Comparison of ENCODE assay signal across 30 cellular contexts in genomic region chr21:32843561-32843960, GRCh38.
"Had no signal": no experiment of that assay in that cellular context is flagged by ENCODE, and none has a peak within 500 bp of the region (broad histone marks: within the 10 kb centered on the region; RNA-seq: fewer than 3 reads in every experiment).

No MANE protein-coding gene starts in this region.

- H3K4me1 Mint-ChIP-seq: naive thymus-derived CD8-positive, alpha-beta T cell; nephron progenitor cell; neural crest cell; stimulated activated effector memory CD8-positive, alpha-beta T cell treated with anti-CD3 and anti-CD28 coated beads, Interleukin-12 subunit alpha, Interleukin-12 subunit beta, amount 100 ng/mL, for 72 hours; stimulated activated naive B cell treated with anti-CD40 and anti-IgM and Interleukin-4, amounts not matched to agents 10 μg/mL and 1 μg/mL and 100 μg/mL, for 72 hours had no signal

- H3K9me3 Mint-ChIP-seq: naive thymus-derived CD8-positive, alpha-beta T cell; natural killer cell treated with Interleukin-12 subunit alpha and Interleukin-12 subunit beta and Interleukin-15 and Interleukin-18, amount 100 ng/mL, for 72 hours; nephron progenitor cell; neural crest cell; stimulated activated effector memory CD8-positive, alpha-beta T cell treated with anti-CD3 and anti-CD28 coated beads, Interleukin-12 subunit alpha, Interleukin-12 subunit beta, amount 100 ng/mL, for 72 hours; stimulated activated naive B cell treated with anti-CD40 and anti-IgM and Interleukin-4, amounts not matched to agents 10 μg/mL and 1 μg/mL and 100 μg/mL, for 72 hours; stimulated activated naive CD8-positive, alpha-beta T cell treated with anti-CD3 and anti-CD28 coated beads, Interleukin-15, Interleukin-2, amounts not matched to agents 100 ng/mL and 50 ng/mL, for 24 hours had no signal

- DNase-seq: naive thymus-derived CD8-positive, alpha-beta T cell; nephron progenitor cell; nucleus accumbens; ovary; posterior cingulate gyrus; psoas muscle; right cardiac atrium; stimulated activated CD4-positive, alpha-beta T cell treated with anti-CD3 and anti-CD28 coated beads, Interleukin-15, amount 100 ng/mL, for 24 hours; stimulated activated CD4-positive, alpha-beta T cell treated with anti-CD3 and anti-CD28 coated beads, Interleukin-2, amount 100 ng/mL, for 24 hours; stimulated activated CD4-positive, alpha-beta T cell treated with anti-CD3 and anti-CD28 coated beads, Interleukin-2, amount 100 ng/mL, for 48 hours; stimulated activated CD4-positive, alpha-beta T cell treated with anti-CD3 and anti-CD28 coated beads, Interleukin-4, amount 100 ng/mL, for 24 hours; stimulated activated naive B cell treated with anti-CD40 and anti-IgM and Interleukin-4, amounts not matched to agents 10 μg/mL and 1 μg/mL and 100 μg/mL, for 72 hours; stimulated activated naive CD4-positive, alpha-beta T cell treated with Interleukin-2 at 50 U/mL for 16 hours; stomach; thyroid gland; trophoblast cell; upper lobe of left lung had no signal

- H3K36me3 ChIP-seq: neutrophil, ovary, stomach, thoracic aorta, thyroid gland, tibial nerve, upper lobe of left lung, vagina had no signal

- H3K4me3 ChIP-seq: ovary, psoas muscle, skin epidermis, stomach, thoracic aorta, thyroid gland, tibial nerve, upper lobe of left lung, vagina had no signal

- FAIRE-seq: urothelium cell line had no signal

- H3K4me1 ChIP-seq: parathyroid adenoma, psoas muscle, stomach, tibial nerve, upper lobe of left lung, vagina had no signal

- ATAC-seq: naive thymus-derived CD8-positive, alpha-beta T cell; natural killer cell treated with Interleukin-12 subunit alpha and Interleukin-12 subunit beta and Interleukin-15 and Interleukin-18, amount 100 ng/mL, for 72 hours; psoas muscle; right cardiac atrium; sciatic nerve; stimulated activated effector memory CD8-positive, alpha-beta T cell treated with anti-CD3 and anti-CD28 coated beads, Interleukin-12 subunit alpha, Interleukin-12 subunit beta, amount 100 ng/mL, for 72 hours; stimulated activated naive B cell treated with anti-CD40 and anti-IgM and Interleukin-4, amounts not matched to agents 10 μg/mL and 1 μg/mL and 100 μg/mL, for 72 hours had no signal

- H3K79me2 ChIP-seq: parathyroid adenoma had no signal

- H3K27me3 ChIP-seq: ovary, thyroid gland, tibial nerve, upper lobe of left lung, vagina had no signal

- H3K9ac ChIP-seq: parathyroid adenoma had no signal

- H3K36me3 Mint-ChIP-seq: naive thymus-derived CD8-positive, alpha-beta T cell; natural killer cell treated with Interleukin-12 subunit alpha and Interleukin-12 subunit beta and Interleukin-15 and Interleukin-18, amount 100 ng/mL, for 72 hours; stimulated activated effector memory CD8-positive, alpha-beta T cell treated with anti-CD3 and anti-CD28 coated beads, Interleukin-12 subunit alpha, Interleukin-12 subunit beta, amount 100 ng/mL, for 72 hours; stimulated activated naive B cell treated with anti-CD40 and anti-IgM and Interleukin-4, amounts not matched to agents 10 μg/mL and 1 μg/mL and 100 μg/mL, for 72 hours had no signal

- H3K4me3 Mint-ChIP-seq: naive thymus-derived CD8-positive, alpha-beta T cell; natural killer cell treated with Interleukin-12 subunit alpha and Interleukin-12 subunit beta and Interleukin-15 and Interleukin-18, amount 100 ng/mL, for 72 hours; nephron progenitor cell; neural crest cell; stimulated activated effector memory CD8-positive, alpha-beta T cell treated with anti-CD3 and anti-CD28 coated beads, Interleukin-12 subunit alpha, Interleukin-12 subunit beta, amount 100 ng/mL, for 72 hours; stimulated activated naive B cell treated with anti-CD40 and anti-IgM and Interleukin-4, amounts not matched to agents 10 μg/mL and 1 μg/mL and 100 μg/mL, for 72 hours; stimulated activated naive CD8-positive, alpha-beta T cell treated with anti-CD3 and anti-CD28 coated beads, Interleukin-15, Interleukin-2, amounts not matched to agents 100 ng/mL and 50 ng/mL, for 24 hours had no signal

- H2AFZ ChIP-seq: parathyroid adenoma had no signal

- H3K27ac Mint-ChIP-seq: naive thymus-derived CD8-positive, alpha-beta T cell; natural killer cell treated with Interleukin-12 subunit alpha and Interleukin-12 subunit beta and Interleukin-15 and Interleukin-18, amount 100 ng/mL, for 72 hours; nephron progenitor cell; progenitor cell of endocrine pancreas; stimulated activated effector memory CD8-positive, alpha-beta T cell treated with anti-CD3 and anti-CD28 coated beads, Interleukin-12 subunit alpha, Interleukin-12 subunit beta, amount 100 ng/mL, for 72 hours; stimulated activated naive B cell treated with anti-CD40 and anti-IgM and Interleukin-4, amounts not matched to agents 10 μg/mL and 1 μg/mL and 100 μg/mL, for 72 hours; stimulated activated naive CD8-positive, alpha-beta T cell treated with anti-CD3 and anti-CD28 coated beads, Interleukin-15, Interleukin-2, amounts not matched to agents 100 ng/mL and 50 ng/mL, for 24 hours had no signal

- H3K27ac ChIP-seq: neutrophil, ovary, parathyroid adenoma, psoas muscle, skin epidermis, stomach, thoracic aorta, thyroid gland, tibial nerve, upper lobe of left lung, vagina had no signal

- H3K9me3 ChIP-seq: neutrophil, ovary, psoas muscle, stomach, thoracic aorta, thyroid gland, tibial nerve, upper lobe of left lung, vagina had no signal
